ENCODE assay signal across 9 cellular contexts in genomic region chr10:133097961-133098360, GRCh38. TPM values are rescaled to one million over a fixed set of nuclear protein-coding genes. Genes with fewer than 3 reads are reported as not detected.
"Had no signal": no experiment of that assay in that cellular context is flagged by ENCODE, and none has a peak within 500 bp of the region (broad histone marks: within the 10 kb centered on the region; RNA-seq: fewer than 3 reads in every experiment).

No MANE protein-coding gene starts in this region.

- DNase-seq: GDM1, GF-D8 had no signal

- ATAC-seq: GM12878 had no signal

- H3K4me3 ChIP-seq: GM12878 had no signal

- FAIRE-seq: G401.6, GM12878, GM12891, GM12892, GM18507, GM19239 had no signal

RNA-seq across cellular contexts. Expression of gene ADGRA1, which starts 10.2 kb away (rescaled TPM):
- total RNA-seq: G401, GM12878 had no signal
- polyA plus RNA-seq: GM12878 had no signal
